36 cellular contexts compared by ENCODE assay signal in genomic region chr10:112024079-112024478, GRCh38.
"Had no signal": no experiment of that assay in that cellular context is flagged by ENCODE, and none has a peak within 500 bp of the region (broad histone marks: within the 10 kb centered on the region; RNA-seq: fewer than 3 reads in every experiment).

No MANE protein-coding gene starts in this region.

- H3K4me1 Mint-ChIP-seq: activated B cell treated with CpG ODN at 0.5 μM for 24 hours; activated CD4-positive, alpha-beta T cell treated with anti-CD3 and anti-CD28 coated beads, Interleukin-2, amount 10 ng/mL, durations not matched to agents 24 days and 14 days; activated naive CD8-positive, alpha-beta T cell treated with anti-CD3 and anti-CD28 coated beads for 36 hours; activated T-helper 17 cell treated with anti-CD3 and anti-CD28 coated beads, Interleukin-2, amount 50 U/mL, for 72 hours; T-cell had no signal

- H3K36me3 ChIP-seq: adrenal gland, brain microvascular endothelial cell, breast epithelium had no signal

- H3K27ac Mint-ChIP-seq: activated B cell treated with CpG ODN at 0.5 μM for 24 hours; activated CD4-positive, alpha-beta memory T cell treated with anti-CD3 and anti-CD28 coated beads for 36 hours; activated CD4-positive, alpha-beta T cell treated with anti-CD3 and anti-CD28 coated beads, Interleukin-2, amount 10 ng/mL, durations not matched to agents 24 days and 14 days; activated CD8-positive, alpha-beta T cell treated with anti-CD3 and anti-CD28 coated beads for 36 hours; activated naive CD4-positive, alpha-beta T cell treated with anti-CD3 and anti-CD28 coated beads for 36 hours; activated naive CD4-positive, alpha-beta T cell treated with anti-CD3 and anti-CD28 coated beads, Interleukin-2, amount 50 U/mL, for 72 hours; activated naive CD8-positive, alpha-beta T cell treated with anti-CD3 and anti-CD28 coated beads for 36 hours; activated T-cell treated with anti-CD3 and anti-CD28 coated beads, Interleukin-2, amount 50 U/mL, for 72 hours; activated T-helper 1 cell treated with anti-CD3 and anti-CD28 coated beads, Interleukin-12 subunit alpha, Interleukin-12 subunit beta, Interleukin-2, Interleukin-4 antibody, amounts not matched to agents 30 ng/mL and 10 ng/mL and 1 ng/mL, durations not matched to agents 14 hours and 24 hours and 36 hours; activated T-helper 17 cell treated with anti-CD3 and anti-CD28 coated beads, Interleukin-2, amount 50 U/mL, for 72 hours; T-cell; T-helper 2 cell treated with Interferon-gamma antibody and Interleukin-4, amounts not matched to agents 5 μg/mL and 100 μg/mL, for 36 hours had no signal

- ATAC-seq: activated CD8-positive, alpha-beta T cell treated with anti-CD3 and anti-CD28 coated beads for 36 hours; activated naive CD4-positive, alpha-beta T cell treated with anti-CD3 and anti-CD28 coated beads, Interleukin-2, amount 50 U/mL, for 72 hours; activated T-cell treated with anti-CD3 and anti-CD28 coated beads, Interleukin-2, amount 50 U/mL, for 4 hours; activated T-cell treated with anti-CD3 and anti-CD28 coated beads, Interleukin-2, amount 50 U/mL, for 72 hours; activated T-helper 17 cell treated with anti-CD3 and anti-CD28 coated beads, Interleukin-2, amount 50 U/mL, for 72 hours; body of pancreas had no signal

- H3K27ac ChIP-seq: adrenal gland, body of pancreas, brain microvascular endothelial cell, breast epithelium, VCaP had no signal

- H3K9me3 ChIP-seq: adrenal gland, body of pancreas had no signal

- H3K27me3 ChIP-seq: adrenal gland, body of pancreas, brain microvascular endothelial cell, breast epithelium had no signal

- H3K4me3 ChIP-seq: adrenal gland, body of pancreas, breast epithelium had no signal

- FAIRE-seq: astrocyte, TTC549 had no signal

- DNase-seq: activated B cell treated with CpG ODN at 0.5 μM for 24 hours; activated CD4-positive, alpha-beta memory T cell treated with anti-CD3 and anti-CD28 coated beads for 36 hours; activated CD4-positive, alpha-beta T cell treated with anti-CD3 and anti-CD28 coated beads for 4 hours; activated CD4-positive, alpha-beta T cell treated with anti-CD3 and anti-CD28 coated beads, Interleukin-2, amount 10 ng/mL, durations not matched to agents 24 days and 14 days; activated CD4-positive, alpha-beta T cell treated with anti-CD3 and anti-CD28 coated beads, Interleukin-2, amount 50 U/mL, for 1 hour; activated CD4-positive, alpha-beta T cell treated with anti-CD3 and anti-CD28 coated beads, Interleukin-2, amount 50 U/mL, for 4 hours; activated CD4-positive, CD25-positive, alpha-beta regulatory T cell treated with anti-CD3 and anti-CD28 coated beads, Interleukin-2, amount 50 U/mL, for 72 hours; activated CD8-positive, alpha-beta memory T cell treated with anti-CD3 and anti-CD28 coated beads, Interleukin-2, amount 50 U/mL, for 4 hours; activated CD8-positive, alpha-beta T cell treated with anti-CD3 and anti-CD28 coated beads for 36 hours; activated effector memory CD4-positive, alpha-beta T cell treated with anti-CD3 and anti-CD28 coated beads, Interleukin-2, amount 50 U/mL, for 16 hours; activated gamma-delta T cell treated with Interleukin-2 at 50 U/mL for 16 hours; activated naive CD4-positive, alpha-beta T cell; activated naive CD4-positive, alpha-beta T cell treated with anti-CD3 and anti-CD28 coated beads for 36 hours; activated naive CD4-positive, alpha-beta T cell treated with anti-CD3 and anti-CD28 coated beads, Interleukin-2, amount 50 U/mL, for 16 hours; activated naive CD8-positive, alpha-beta T cell treated with anti-CD3 and anti-CD28 coated beads for 36 hours; activated T-cell treated with anti-CD3 and anti-CD28 coated beads for 4 hours; activated T-cell treated with anti-CD3 and anti-CD28 coated beads, Interleukin-2, amount 50 U/mL, for 1 hour; activated T-cell treated with anti-CD3 and anti-CD28 coated beads, Interleukin-2, amount 50 U/mL, for 4 hours; activated T-cell treated with anti-CD3 and anti-CD28 coated beads, Interleukin-2, amount 50 U/mL, for 72 hours; adrenal gland; amniotic stem cell; aorta; body of pancreas; brain microvascular endothelial cell; central memory CD4-positive, alpha-beta T cell; T-cell; T-helper 2 cell; T-helper 9 cell had no signal

- H3K4me1 ChIP-seq: adrenal gland, body of pancreas, breast epithelium had no signal

- H3K4me3 Mint-ChIP-seq: activated B cell treated with CpG ODN at 0.5 μM for 24 hours; activated CD4-positive, alpha-beta memory T cell treated with anti-CD3 and anti-CD28 coated beads for 36 hours; activated CD4-positive, alpha-beta T cell treated with anti-CD3 and anti-CD28 coated beads, Interleukin-2, amount 10 ng/mL, durations not matched to agents 24 days and 14 days; activated CD8-positive, alpha-beta T cell treated with anti-CD3 and anti-CD28 coated beads for 36 hours; activated naive CD4-positive, alpha-beta T cell treated with anti-CD3 and anti-CD28 coated beads for 36 hours; activated naive CD8-positive, alpha-beta T cell treated with anti-CD3 and anti-CD28 coated beads for 36 hours; activated T-cell treated with anti-CD3 and anti-CD28 coated beads, Interleukin-2, amount 50 U/mL, for 4 hours; activated T-cell treated with anti-CD3 and anti-CD28 coated beads, Interleukin-2, amount 50 U/mL, for 72 hours; activated T-helper 1 cell treated with anti-CD3 and anti-CD28 coated beads, Interleukin-12 subunit alpha, Interleukin-12 subunit beta, Interleukin-2, Interleukin-4 antibody, amounts not matched to agents 30 ng/mL and 10 ng/mL and 1 ng/mL, durations not matched to agents 14 hours and 24 hours and 36 hours; activated T-helper 17 cell treated with anti-CD3 and anti-CD28 coated beads, Interleukin-2, amount 50 U/mL, for 72 hours; T-cell; T-helper 2 cell treated with Interferon-gamma antibody and Interleukin-4, amounts not matched to agents 5 μg/mL and 100 μg/mL, for 36 hours had no signal

- H3K27me3 Mint-ChIP-seq: activated B cell treated with CpG ODN at 0.5 μM for 24 hours; activated CD4-positive, alpha-beta memory T cell treated with anti-CD3 and anti-CD28 coated beads for 36 hours; activated CD4-positive, alpha-beta T cell treated with anti-CD3 and anti-CD28 coated beads, Interleukin-2, amount 10 ng/mL, durations not matched to agents 24 days and 14 days; activated CD8-positive, alpha-beta T cell treated with anti-CD3 and anti-CD28 coated beads for 36 hours; activated T-helper 17 cell treated with anti-CD3 and anti-CD28 coated beads, Interleukin-2, amount 50 U/mL, for 72 hours; T-cell had no signal

- H3K36me3 Mint-ChIP-seq: activated CD4-positive, alpha-beta memory T cell treated with anti-CD3 and anti-CD28 coated beads for 36 hours; activated naive CD8-positive, alpha-beta T cell treated with anti-CD3 and anti-CD28 coated beads for 36 hours; T-cell had no signal

- H3K9me3 Mint-ChIP-seq: activated CD4-positive, alpha-beta T cell treated with anti-CD3 and anti-CD28 coated beads, Interleukin-2, amount 10 ng/mL, durations not matched to agents 24 days and 14 days; activated CD8-positive, alpha-beta T cell treated with anti-CD3 and anti-CD28 coated beads for 36 hours; activated naive CD4-positive, alpha-beta T cell treated with anti-CD3 and anti-CD28 coated beads for 36 hours; activated naive CD8-positive, alpha-beta T cell treated with anti-CD3 and anti-CD28 coated beads for 36 hours had no signal
